ENCODE assay signal across 12 cellular contexts in genomic region chr13:45167611-45168554, GRCh38. TPM values are rescaled to one million over a fixed set of nuclear protein-coding genes. Genes with fewer than 3 reads are reported as not detected.
DNase-seq lines count a peak whose midpoint lies in the region; ATAC-seq and FAIRE-seq lines count a peak whose summit lies in the region.
"Had no signal": no experiment of that assay in that cellular context is flagged by ENCODE, and none has a peak within 500 bp of the region (broad histone marks: within the 10 kb centered on the region; RNA-seq: fewer than 3 reads in every experiment).

No MANE protein-coding gene starts in this region.

- peaks cover 62% of the 10 kb centered on the region for H3K36me3 Mint-ChIP-seq in activated T-helper 17 cell treated with anti-CD3 and anti-CD28 coated beads, Interleukin-2, amount 50 U/mL, for 72 hours (ENCODE audit: low read depth)
- H3K36me3 Mint-ChIP-seq in activated CD4-positive, alpha-beta T cell treated with anti-CD3 and anti-CD28 coated beads for 36 hours (ENCODE audit: low read depth): peaks cover 28% of the 10 kb centered on the region

- H3K27ac Mint-ChIP-seq in stimulated activated naive CD8-positive, alpha-beta T cell treated with anti-CD3 and anti-CD28 coated beads, Interleukin-15, amount 100 ng/mL, for 72 hours: peak overlapping the region; percentile 54 to 61
- H3K27ac Mint-ChIP-seq in activated T-helper 17 cell treated with anti-CD3 and anti-CD28 coated beads, Interleukin-2, amount 50 U/mL, for 72 hours: peak overlapping the region; percentile 67
- H3K27ac Mint-ChIP-seq in activated CD4-positive, alpha-beta T cell treated with anti-CD3 and anti-CD28 coated beads for 36 hours: no peak overlapping the region
- H3K27ac Mint-ChIP-seq: activated naive CD8-positive, alpha-beta T cell treated with anti-CD3 and anti-CD28 coated beads for 36 hours had no signal

- no peak for DNase-seq in stimulated activated naive CD8-positive, alpha-beta T cell treated with anti-CD3 and anti-CD28 coated beads, Interleukin-15, amount 100 ng/mL, for 72 hours
- no peak for DNase-seq in stimulated activated naive CD8-positive, alpha-beta T cell treated with anti-CD3 and anti-CD28 coated beads, Interleukin-15, Interleukin-2, amounts not matched to agents 100 U/mL and 50 U/mL, for 24 hours
- DNase-seq in iris pigment epithelial cell (ENCODE audit: low read depth) (peak; percentile 73), urothelium cell line (ENCODE audit: low spot score) (peak; percentile 24)
- DNase-seq in activated CD4-positive, alpha-beta T cell treated with anti-CD3 and anti-CD28 coated beads for 36 hours: no peak
- DNase-seq: activated naive CD8-positive, alpha-beta T cell treated with anti-CD3 and anti-CD28 coated beads for 36 hours; effector memory CD8-positive, alpha-beta T cell; Karpas-422 had no signal

- POLR2A ChIA-PET in activated CD4-positive, alpha-beta T cell treated with anti-CD3 and anti-CD28 coated beads for 36 hours (lab: Charles Lee): interaction anchor here (0.6 kb wide), 1 partner anchor 1864 kb away, joined by 3 read pairs; no protein-coding TSS in a partner anchor

- no peak for ATAC-seq in stimulated activated naive CD8-positive, alpha-beta T cell treated with anti-CD3 and anti-CD28 coated beads, Interleukin-15, amount 100 ng/mL, for 72 hours
- no peak for ATAC-seq in stimulated activated naive CD8-positive, alpha-beta T cell treated with anti-CD3 and anti-CD28 coated beads, Interleukin-15, Interleukin-2, amounts not matched to agents 100 U/mL and 50 U/mL, for 24 hours
- ATAC-seq in activated T-helper 17 cell treated with anti-CD3 and anti-CD28 coated beads, Interleukin-2, amount 50 U/mL, for 72 hours (replicated peaks): no peak
- ATAC-seq in HG02763 (IDR thresholded peaks at IDR 0.05; ENCODE audit: unreplicated experiment) (no peak), HG02938 (IDR thresholded peaks at IDR 0.05; ENCODE audit: unreplicated experiment) (no peak)
- no peak for ATAC-seq in activated CD4-positive, alpha-beta T cell treated with anti-CD3 and anti-CD28 coated beads for 36 hours
- ATAC-seq: effector memory CD8-positive, alpha-beta T cell had no signal

- intact Hi-C loops in activated CD4-positive, alpha-beta T cell treated with anti-CD3 and anti-CD28 coated beads for 36 hours (cut with DNase I, micrococcal nuclease): no loop called here

- H3K27me3 Mint-ChIP-seq in stimulated activated naive CD8-positive, alpha-beta T cell treated with anti-CD3 and anti-CD28 coated beads, Interleukin-15, amount 100 ng/mL, for 72 hours: no peaks in the 10 kb centered on the region
- no peaks in the 10 kb centered on the region for H3K27me3 Mint-ChIP-seq in activated T-helper 17 cell treated with anti-CD3 and anti-CD28 coated beads, Interleukin-2, amount 50 U/mL, for 72 hours
- no peaks in the 10 kb centered on the region for H3K27me3 Mint-ChIP-seq in activated CD4-positive, alpha-beta T cell treated with anti-CD3 and anti-CD28 coated beads for 36 hours
- H3K27me3 Mint-ChIP-seq: activated naive CD8-positive, alpha-beta T cell treated with anti-CD3 and anti-CD28 coated beads for 36 hours; effector memory CD8-positive, alpha-beta T cell had no signal

- peaks cover 6% of the 10 kb centered on the region for H3K4me1 Mint-ChIP-seq in stimulated activated naive CD8-positive, alpha-beta T cell treated with anti-CD3 and anti-CD28 coated beads, Interleukin-15, amount 100 ng/mL, for 72 hours
- H3K4me1 Mint-ChIP-seq in activated T-helper 17 cell treated with anti-CD3 and anti-CD28 coated beads, Interleukin-2, amount 50 U/mL, for 72 hours: peaks cover 9% of the 10 kb centered on the region
- H3K4me1 Mint-ChIP-seq in activated CD4-positive, alpha-beta T cell treated with anti-CD3 and anti-CD28 coated beads for 36 hours: peaks cover 13% of the 10 kb centered on the region

- no peak overlapping the region for H3K4me3 Mint-ChIP-seq in stimulated activated naive CD8-positive, alpha-beta T cell treated with anti-CD3 and anti-CD28 coated beads, Interleukin-15, amount 100 ng/mL, for 72 hours
- H3K4me3 Mint-ChIP-seq in activated T-helper 17 cell treated with anti-CD3 and anti-CD28 coated beads, Interleukin-2, amount 50 U/mL, for 72 hours: no peak overlapping the region
- H3K4me3 Mint-ChIP-seq in activated CD4-positive, alpha-beta T cell treated with anti-CD3 and anti-CD28 coated beads for 36 hours: no peak overlapping the region
- H3K4me3 Mint-ChIP-seq: activated naive CD8-positive, alpha-beta T cell treated with anti-CD3 and anti-CD28 coated beads for 36 hours; effector memory CD8-positive, alpha-beta T cell had no signal

- no peak for FAIRE-seq in urothelium cell line (lab: Jason Lieb, UNC)
- FAIRE-seq: islet of Langerhans had no signal

- CTCF ChIA-PET in activated CD4-positive, alpha-beta T cell treated with anti-CD3 and anti-CD28 coated beads for 36 hours (lab: Charles Lee): no interaction called here

- H3K9me3 Mint-ChIP-seq in stimulated activated naive CD8-positive, alpha-beta T cell treated with anti-CD3 and anti-CD28 coated beads, Interleukin-15, amount 100 ng/mL, for 72 hours: no peaks in the 10 kb centered on the region
- H3K9me3 Mint-ChIP-seq in activated T-helper 17 cell treated with anti-CD3 and anti-CD28 coated beads, Interleukin-2, amount 50 U/mL, for 72 hours: no peaks in the 10 kb centered on the region
- H3K9me3 Mint-ChIP-seq in activated CD4-positive, alpha-beta T cell treated with anti-CD3 and anti-CD28 coated beads for 36 hours (ENCODE audit: low read depth): no peaks in the 10 kb centered on the region
- H3K9me3 Mint-ChIP-seq: activated naive CD8-positive, alpha-beta T cell treated with anti-CD3 and anti-CD28 coated beads for 36 hours; effector memory CD8-positive, alpha-beta T cell had no signal

RNA-seq across cellular contexts. Expression of gene KCTD4, which starts 33.0 kb away (rescaled TPM):
- not detected for total RNA-seq in activated T-helper 17 cell treated with anti-CD3 and anti-CD28 coated beads, Interleukin-2, amount 50 U/mL, for 72 hours
- not detected for total RNA-seq in activated CD4-positive, alpha-beta T cell treated with anti-CD3 and anti-CD28 coated beads for 36 hours
- total RNA-seq: activated naive CD8-positive, alpha-beta T cell treated with anti-CD3 and anti-CD28 coated beads for 36 hours had no signal

RNA-seq across cellular contexts. Expression of gene GTF2F2, which starts 47.6 kb away (rescaled TPM):
- total RNA-seq in activated T-helper 17 cell treated with anti-CD3 and anti-CD28 coated beads, Interleukin-2, amount 50 U/mL, for 72 hours: 10 to 100 TPM; 12.5 to 25.0 TPM
- total RNA-seq in activated CD4-positive, alpha-beta T cell treated with anti-CD3 and anti-CD28 coated beads for 36 hours: 10 to 100 TPM; 19.9 to 25.6 TPM

Comparison
In these comparisons a context has a peak if more than half of its experiments do, and no peak if none do; other contexts are left out.
1. DNase-seq: peak in iris pigment epithelial cell (single experiment) and urothelium cell line (single experiment); none in stimulated activated naive CD8-positive, alpha-beta T cell treated with anti-CD3 and anti-CD28 coated beads, Interleukin-15, amount 100 ng/mL, for 72 hours (0 of 2), stimulated activated naive CD8-positive, alpha-beta T cell treated with anti-CD3 and anti-CD28 coated beads, Interleukin-15, Interleukin-2, amounts not matched to agents 100 U/mL and 50 U/mL, for 24 hours (single experiment) and activated CD4-positive, alpha-beta T cell treated with anti-CD3 and anti-CD28 coated beads for 36 hours (single experiment).